ENCODE assay signal across 10 cellular contexts in genomic region chr6:33577106-33577535, GRCh38. TPM values are rescaled to one million over a fixed set of nuclear protein-coding genes. Genes with fewer than 3 reads are reported as not detected.
DNase-seq lines count a peak whose midpoint lies in the region; ATAC-seq and TF ChIP-seq lines count a peak whose summit lies in the region.
"Had no signal": no experiment of that assay in that cellular context is flagged by ENCODE, and none has a peak within 500 bp of the region (broad histone marks: within the 10 kb centered on the region; RNA-seq: fewer than 3 reads in every experiment).

No MANE protein-coding gene starts in this region.

- ATAC-seq in HCT116 (peak; percentile 40), RWPE2 (ENCODE audit: low read depth) (peak; percentile 77), psoas muscle (peak in 2 of 4 donors; percentile 10 to 20), HG02678 (IDR thresholded peaks at IDR 0.05; ENCODE audit: unreplicated experiment) (no peak)

- no peak overlapping the region for H3K9ac ChIP-seq in HCT116 (ENCODE audit: low read length)
- H3K9ac ChIP-seq: neural progenitor cell had no signal

- H3K27me3 ChIP-seq in HCT116 (ENCODE audit: insufficient read depth, low read length) (no peaks in the 10 kb centered on the region), RWPE2 (ENCODE audit: insufficient read depth, poor library complexity, severe bottlenecking) (no peaks in the 10 kb centered on the region), psoas muscle (ENCODE audit: insufficient read depth in 3 of 3, low read length in 2 of 3) (no peaks in the 10 kb centered on the region)
- H3K27me3 ChIP-seq: neural progenitor cell had no signal

- H3K36me3 Mint-ChIP-seq in endothelial cell (ENCODE audit: low read depth, unreplicated experiment): peaks cover 14% of the 10 kb centered on the region

- H3K27ac ChIP-seq in HCT116 (ENCODE audit: low read depth, low read length) (peak overlapping the region; percentile 75), RWPE2 (ENCODE audit: poor library complexity, severe bottlenecking) (peak overlapping the region; percentile 86), psoas muscle (peak overlapping the region; percentile 43), coronary artery (peak overlapping the region in 1 of 2 donors; percentile 74)
- H3K27ac ChIP-seq: neural progenitor cell had no signal

- H3K27me3 Mint-ChIP-seq in endothelial cell (ENCODE audit: unreplicated experiment): no peaks in the 10 kb centered on the region

- POLR2A ChIA-PET in HCT116 (lab: Charles Lee): no interaction called here

- DNase-seq in HCT116 (ENCODE audit: low read depth, low spot score) (no peak), RWPE2 (ENCODE audit: low spot score) (peak; percentile 93), endothelial cell (ENCODE audit: low spot score) (no peak), psoas muscle (peak; percentile 68 to 72), hepatic stellate cell (ENCODE audit: low spot score) (no peak), coronary artery (ENCODE audit: low spot score) (no peak), amniotic stem cell (lab: John Stamatoyannopoulos, UW) (no peak)
- DNase-seq: NCI-H446 had no signal

- TF ChIP-seq CTCF in HCT116 (IDR thresholded peaks at IDR 0.05 in 2 of 3, conservative IDR thresholded peaks at IDR 0.05 in 1 of 3; ENCODE audit: borderline replicate concordance in 1 of 3, insufficient read depth in 1 of 3, low read depth in 2 of 3, low read length in 2 of 3) (no peak), RWPE2 (IDR thresholded peaks at IDR 0.05; ENCODE audit: poor library complexity, severe bottlenecking) (peak; percentile 8), endothelial cell (IDR thresholded peaks at IDR 0.05; ENCODE audit: unreplicated experiment) (no peak), psoas muscle (IDR thresholded peaks at IDR 0.05) (no peak), coronary artery (IDR thresholded peaks at IDR 0.05) (no peak)

- TF ChIP-seq POLR2A in HCT116 (IDR thresholded peaks at IDR 0.05; ENCODE audit: borderline replicate concordance, extremely low read depth, insufficient read depth, insufficient read length): no peak

- no TSS peak for BruUV-seq in HCT116 (replicated peaks; lab: Mats Ljungman, UMichigan)

- H3K9me2 ChIP-seq in HCT116 (ENCODE audit: insufficient read depth): no peaks in the 10 kb centered on the region

- H3K36me3 ChIP-seq in HCT116 (ENCODE audit: control insufficient read depth in 1 of 2, insufficient read depth in 2 of 2, low read length in 2 of 2) (peaks cover 13 to 24% of the 10 kb centered on the region in 2 experiments), RWPE2 (ENCODE audit: low read depth) (peaks cover 47% of the 10 kb centered on the region), psoas muscle (ENCODE audit: insufficient read depth in 1 of 2, low read depth in 1 of 2) (peaks cover 4 to 34% of the 10 kb centered on the region in 2 donors)
- H3K36me3 ChIP-seq: neural progenitor cell had no signal

- H3K79me2 ChIP-seq in HCT116 (ENCODE audit: insufficient read depth, low read length): peaks cover 28% of the 10 kb centered on the region

- TF ChIP-seq RAD21 in HCT116 (IDR thresholded peaks at IDR 0.05; ENCODE audit: low read depth): no peak

- H3K9me3 ChIP-seq in HCT116 (ENCODE audit: control insufficient read depth in 1 of 2, insufficient read depth in 1 of 2, low read depth in 1 of 2, low read length in 2 of 2) (no peaks in the 10 kb centered on the region), RWPE2 (ENCODE audit: severe bottlenecking) (no peaks in the 10 kb centered on the region), psoas muscle (no peaks in the 10 kb centered on the region)

- H3K4me3 ChIP-seq in HCT116 (replicated peaks in 1 of 2; ENCODE audit: low read depth in 1 of 2, low read length in 2 of 2) (no peak overlapping the region), RWPE2 (ENCODE audit: severe bottlenecking) (no peak overlapping the region), psoas muscle (no peak overlapping the region), coronary artery (no peak overlapping the region)
- H3K4me3 ChIP-seq: neural progenitor cell had no signal

- WGBS in psoas muscle, 3 donors: 60 to 64% (median 61%) methylated on average over 9 of the region's 9 CpGs

- peaks cover 23% of the 10 kb centered on the region for H3K4me1 Mint-ChIP-seq in endothelial cell (ENCODE audit: unreplicated experiment)

- no peak overlapping the region for H2AFZ ChIP-seq in HCT116 (ENCODE audit: low read depth, low read length, poor library complexity, severe bottlenecking)
- H2AFZ ChIP-seq: neural progenitor cell had no signal

- peak overlapping the region; percentile 96 for H3K4me2 ChIP-seq in HCT116 (ENCODE audit: low read length)
- H3K4me2 ChIP-seq: neural progenitor cell had no signal

- no peak overlapping the region for H3K4me3 Mint-ChIP-seq in endothelial cell (ENCODE audit: unreplicated experiment)
- H3K4me3 Mint-ChIP-seq: neural progenitor cell had no signal

- intact Hi-C loops in HCT116 (cut with micrococcal nuclease) (no loop called here), psoas muscle (cut with DNase I) (loop anchor here (5.0 to 10.0 kb wide), 2 partner anchors 122 to 125 kb away; partner anchors contain the start of gene ZBTB9 (in 2 of the 2))

- H3K27ac Mint-ChIP-seq in endothelial cell (ENCODE audit: unreplicated experiment): peak overlapping the region; percentile 72
- H3K27ac Mint-ChIP-seq: neural progenitor cell had no signal

- CTCF ChIA-PET in HCT116 (lab: Charles Lee): interaction anchor here (0.7 kb wide), 1 partner anchor 13 kb away, joined by 3 read pairs; no protein-coding TSS in a partner anchor

- H3K4me1 ChIP-seq in HCT116 (ENCODE audit: control insufficient read depth in 1 of 2, insufficient read depth in 2 of 2, low read length in 2 of 2) (peaks cover 16 to 28% of the 10 kb centered on the region in 2 experiments; a peak in 3 of 4 replicates), RWPE2 (ENCODE audit: insufficient read depth, poor library complexity, severe bottlenecking) (peaks cover 14% of the 10 kb centered on the region), psoas muscle (peaks cover 3% of the 10 kb centered on the region)
- H3K4me1 ChIP-seq: neural progenitor cell had no signal

- H3K9me3 Mint-ChIP-seq in endothelial cell (ENCODE audit: unreplicated experiment): no peaks in the 10 kb centered on the region
- H3K9me3 Mint-ChIP-seq: neural progenitor cell had no signal

- RAD21 ChIA-PET in HCT116 (lab: Charles Lee; ENCODE audit: low non-redundant PET in 1 of 2, low total read pairs in 2 of 2, uncharacterized antibody in 2 of 2, unreplicated experiment in 2 of 2): no interaction called here

- H4K20me1 ChIP-seq in HCT116 (ENCODE audit: insufficient read depth): no peaks in the 10 kb centered on the region

TF ChIP-seq in HCT116, 20 proteins besides CTCF, POLR2A, EP300 and RAD21:
- peak; percentile 33; the same call in 1 of the 2 replicates for TF ChIP-seq POLR2AphosphoS5 (IDR thresholded peaks at IDR 0.05; ENCODE audit: low read depth, low read length)
- no peak for TF ChIP-seq EZH2 (IDR thresholded peaks at IDR 0.05)
- no peak for TF ChIP-seq ZNF274 (IDR thresholded peaks at IDR 0.05; ENCODE audit: low read depth, low read length)
- no peak for TF ChIP-seq SRF (IDR thresholded peaks at IDR 0.05; ENCODE audit: low read depth)

RNA-seq across cellular contexts. Expression of gene BAK1, which starts 3.0 kb away (rescaled TPM):
- 18.9 TPM for total RNA-seq in HCT116 (2021; ENCODE audit: unreplicated experiment)
- polyA plus RNA-seq in HCT116 (2012): 15.7 and 17.6 TPM in 2 replicates
- total RNA-seq in endothelial cell (ENCODE audit: unreplicated experiment): 51.4 TPM
- total RNA-seq in psoas muscle: 10 to 100 TPM; 10.3 to 22.1 (median 17.6) TPM
- 10 to 100 TPM; 19.8 to 55.9 (median 55.0) TPM for polyA plus RNA-seq in psoas muscle

RNA-seq across cellular contexts. Expression of gene ITPR3, which starts 44.0 kb away (rescaled TPM):
- 103 TPM for total RNA-seq in HCT116 (2021; ENCODE audit: unreplicated experiment)
- polyA plus RNA-seq in HCT116 (2012): 121 and 137 TPM in 2 replicates
- total RNA-seq in endothelial cell (ENCODE audit: unreplicated experiment): 124 TPM
- total RNA-seq in psoas muscle: 1 to 10 TPM; 3.1 to 7.4 (median 4.1) TPM
- polyA plus RNA-seq in psoas muscle: 1 to 10 TPM; 1.9 to 5.5 (median 2.2) TPM

Comparison
In these comparisons a context has a peak if more than half of its experiments do, and no peak if none do; other contexts are left out.
1. DNase-seq: peak in RWPE2 (single experiment) and psoas muscle (2 of 2); none in HCT116 (single experiment), endothelial cell (single experiment), hepatic stellate cell (single experiment), coronary artery (single experiment) and amniotic stem cell (single experiment).
2. RNA of gene ITPR3, which starts 44.0 kb away (total RNA-seq): 124 TPM in endothelial cell (single experiment) and 103 TPM in HCT116 (single experiment); 3.1 to 7.4 TPM in psoas muscle; every median in the first group is over 10 times any median in the second.